In genomic region chr9:18874069-18874468, GRCh38 we compare ENCODE assay signal across 21 cellular contexts.
"Had no signal": no experiment of that assay in that cellular context is flagged by ENCODE, and none has a peak within 500 bp of the region (broad histone marks: within the 10 kb centered on the region; RNA-seq: fewer than 3 reads in every experiment).

No MANE protein-coding gene starts in this region.

- H3K79me2 ChIP-seq: parathyroid adenoma had no signal

- H2AFZ ChIP-seq: parathyroid adenoma had no signal

- H3K9me3 ChIP-seq: right lobe of liver, testis had no signal

- H3K27me3 ChIP-seq: heart right ventricle, right lobe of liver, testis, vagina had no signal

- H3K27ac ChIP-seq: heart right ventricle, parathyroid adenoma, right lobe of liver, testis, vagina had no signal

- ATAC-seq: activated naive CD4-positive, alpha-beta T cell treated with anti-CD3 and anti-CD28 coated beads, Interleukin-2, amount 50 U/mL, for 72 hours; heart right ventricle; left colon; mucosa of descending colon; right lobe of liver; stimulated activated naive B cell treated with anti-CD40 and anti-IgM and Interleukin-4, amounts not matched to agents 10 μg/mL and 1 μg/mL and 100 μg/mL, for 72 hours; WTC11 had no signal

- H3K36me3 ChIP-seq: heart right ventricle, right lobe of liver, vagina had no signal

- H3K4me1 ChIP-seq: heart right ventricle, parathyroid adenoma, right lobe of liver, testis, vagina had no signal

- H3K4me3 ChIP-seq: heart right ventricle, mucosa of descending colon, right lobe of liver, testis, vagina had no signal

- DNase-seq: activated T-cell treated with anti-CD3 and anti-CD28 coated beads, Interleukin-2, amount 50 U/mL, for 1 hour; aorta; dermis blood vessel endothelial cell; effector CD8-positive, alpha-beta T cell; erythroblast; foreskin fibroblast; heart right ventricle; left colon; mesendoderm; mucosa of descending colon; nephron progenitor cell; right lobe of liver; small intestine; stimulated activated CD4-positive, alpha-beta T cell treated with anti-CD3 and anti-CD28 coated beads, Interleukin-2, amount 100 ng/mL, for 24 hours; stimulated activated naive B cell treated with anti-CD40 and anti-IgM and Interleukin-4, amounts not matched to agents 10 μg/mL and 1 μg/mL and 100 μg/mL, for 72 hours; testis; trophoblast cell had no signal
